1 cellular context compared by ENCODE assay signal in the genomic region with DNA sequence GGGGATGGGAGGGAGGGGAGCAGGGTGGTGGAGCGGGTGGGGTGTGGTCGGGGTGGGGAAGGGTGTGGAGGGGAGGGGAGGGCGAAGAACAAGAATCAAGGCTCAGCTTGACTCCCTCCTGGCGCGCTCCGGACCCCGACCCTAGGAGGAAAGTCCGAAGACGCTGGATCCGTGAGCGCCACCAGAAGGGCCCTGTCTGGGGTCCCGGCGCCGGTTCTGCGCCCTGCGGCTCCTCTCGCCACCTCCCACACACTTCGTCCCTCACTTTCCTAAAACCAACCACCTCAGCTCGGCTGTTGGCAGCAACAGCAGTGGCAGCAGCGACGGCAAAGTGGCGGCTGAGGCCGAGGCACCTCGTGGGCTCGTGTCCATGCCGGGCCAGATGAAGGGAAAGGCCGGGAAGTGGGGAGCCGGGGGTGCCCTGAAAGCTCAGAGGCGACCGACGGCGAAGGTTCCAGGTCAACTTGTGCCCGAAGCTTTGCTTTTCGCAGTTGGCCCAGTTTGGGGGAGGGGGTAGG.
TF ChIP-seq lines count a peak whose summit lies in the region.

No MANE protein-coding gene starts in this region.

TF ChIP-seq in neural cell, 6 proteins besides CTCF, POLR2A, EP300 and RAD21 (continued from another document):
- TF ChIP-seq, protein P1, sequence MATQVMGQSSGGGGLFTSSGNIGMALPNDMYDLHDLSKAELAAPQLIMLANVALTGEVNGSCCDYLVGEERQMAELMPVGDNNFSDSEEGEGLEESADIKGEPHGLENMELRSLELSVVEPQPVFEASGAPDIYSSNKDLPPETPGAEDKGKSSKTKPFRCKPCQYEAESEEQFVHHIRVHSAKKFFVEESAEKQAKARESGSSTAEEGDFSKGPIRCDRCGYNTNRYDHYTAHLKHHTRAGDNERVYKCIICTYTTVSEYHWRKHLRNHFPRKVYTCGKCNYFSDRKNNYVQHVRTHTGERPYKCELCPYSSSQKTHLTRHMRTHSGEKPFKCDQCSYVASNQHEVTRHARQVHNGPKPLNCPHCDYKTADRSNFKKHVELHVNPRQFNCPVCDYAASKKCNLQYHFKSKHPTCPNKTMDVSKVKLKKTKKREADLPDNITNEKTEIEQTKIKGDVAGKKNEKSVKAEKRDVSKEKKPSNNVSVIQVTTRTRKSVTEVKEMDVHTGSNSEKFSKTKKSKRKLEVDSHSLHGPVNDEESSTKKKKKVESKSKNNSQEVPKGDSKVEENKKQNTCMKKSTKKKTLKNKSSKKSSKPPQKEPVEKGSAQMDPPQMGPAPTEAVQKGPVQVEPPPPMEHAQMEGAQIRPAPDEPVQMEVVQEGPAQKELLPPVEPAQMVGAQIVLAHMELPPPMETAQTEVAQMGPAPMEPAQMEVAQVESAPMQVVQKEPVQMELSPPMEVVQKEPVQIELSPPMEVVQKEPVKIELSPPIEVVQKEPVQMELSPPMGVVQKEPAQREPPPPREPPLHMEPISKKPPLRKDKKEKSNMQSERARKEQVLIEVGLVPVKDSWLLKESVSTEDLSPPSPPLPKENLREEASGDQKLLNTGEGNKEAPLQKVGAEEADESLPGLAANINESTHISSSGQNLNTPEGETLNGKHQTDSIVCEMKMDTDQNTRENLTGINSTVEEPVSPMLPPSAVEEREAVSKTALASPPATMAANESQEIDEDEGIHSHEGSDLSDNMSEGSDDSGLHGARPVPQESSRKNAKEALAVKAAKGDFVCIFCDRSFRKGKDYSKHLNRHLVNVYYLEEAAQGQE (IDR thresholded peaks at IDR 0.05; ENCODE audit: borderline replicate concordance) = no peak
- TF ChIP-seq TAF1 (IDR thresholded peaks at IDR 0.05; ENCODE audit: low read depth) (no peak), POLR2AphosphoS5 (IDR thresholded peaks at IDR 0.05) (no peak)
